Comparison of ENCODE assay signal across 8 cellular contexts in the genomic region with DNA sequence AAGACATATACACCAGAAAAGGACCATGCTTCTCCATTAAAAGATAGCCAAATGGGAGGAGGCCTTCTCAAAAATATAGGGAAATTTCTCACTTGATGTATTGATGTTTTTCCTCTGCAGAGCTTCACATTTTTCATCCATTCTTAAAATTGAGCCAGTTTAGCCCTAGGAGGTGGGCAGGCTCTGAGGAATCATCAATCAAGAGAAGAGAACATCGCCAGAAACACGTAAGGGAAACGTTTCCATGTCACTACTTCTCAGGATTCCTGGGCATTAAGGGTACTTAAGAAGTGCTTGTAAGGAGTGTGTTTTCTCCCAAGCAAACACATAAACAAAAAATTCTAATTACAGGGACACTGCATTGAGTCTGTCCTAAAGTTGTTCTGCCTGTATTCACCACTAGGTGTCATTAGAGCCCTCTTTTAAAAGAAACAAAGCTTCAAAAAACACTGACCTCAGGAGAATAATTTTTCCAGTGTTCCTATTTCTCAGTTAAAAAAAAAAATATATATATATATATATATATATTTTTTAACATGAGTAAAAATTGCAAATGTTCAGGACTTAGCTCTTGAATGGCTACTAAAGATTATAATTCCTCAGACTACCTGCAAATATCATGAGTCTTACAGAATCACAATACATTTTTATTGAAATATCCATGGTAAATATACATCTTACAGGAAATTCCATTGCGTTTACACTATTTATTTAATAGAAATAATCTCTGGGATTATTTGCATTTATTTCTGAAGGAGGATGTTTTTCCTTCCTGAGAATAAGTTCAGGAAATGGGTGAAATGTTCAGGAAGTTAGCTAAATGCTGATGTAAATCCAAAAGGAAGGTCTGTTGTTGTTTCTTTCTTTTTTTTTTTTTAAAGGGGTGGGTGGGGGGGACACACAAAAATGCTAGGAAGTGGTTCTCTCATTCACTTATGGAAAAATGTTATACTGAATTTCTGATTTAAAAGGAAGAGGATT. TPM values are rescaled to one million over a fixed set of nuclear protein-coding genes. Genes with fewer than 3 reads are reported as not detected.
DNase-seq lines count a peak whose midpoint lies in the region; ATAC-seq, FAIRE-seq and TF ChIP-seq lines count a peak whose summit lies in the region.

No MANE protein-coding gene starts in this region.

- TF ChIP-seq CTCF in Peyer's patch (IDR thresholded peaks at IDR 0.05) (peak in 5 of 6 experiments; percentile 70 to 82 (median 78)), nephron progenitor cell (IDR thresholded peaks at IDR 0.05) (peak; percentile 69)

- H3K9me3 ChIP-seq in Peyer's patch (no peaks in the 10 kb centered on the region), endocrine pancreas (ENCODE audit: control insufficient read depth, low read length) (no peaks in the 10 kb centered on the region)

- no peaks in the 10 kb centered on the region for H3K36me3 ChIP-seq in Peyer's patch
- no peaks in the 10 kb centered on the region for H3K36me3 ChIP-seq in endocrine pancreas (ENCODE audit: control insufficient read depth, insufficient read depth, low read length)

- peaks cover 27% of the 10 kb centered on the region for H3K36me3 Mint-ChIP-seq in nephron progenitor cell (ENCODE audit: low read depth)

- peaks cover 82% of the 10 kb centered on the region for H3K4me1 Mint-ChIP-seq in nephron progenitor cell

- H3K27ac ChIP-seq in Peyer's patch: peak overlapping the region in 1 of 4 donors; percentile 38

- H3K9me3 Mint-ChIP-seq in nephron progenitor cell: peaks cover 5% of the 10 kb centered on the region

- ATAC-seq in GM18519 (IDR thresholded peaks at IDR 0.05; ENCODE audit: low FRiP score, unreplicated experiment): peak; percentile 79

- FAIRE-seq in HTR-8/SVneo (lab: Jason Lieb, UNC): no peak

- H3K4me3 Mint-ChIP-seq in nephron progenitor cell: peak overlapping the region; percentile 71

- TF ChIP-seq POLR2A in Peyer's patch (IDR thresholded peaks at IDR 0.05): no peak

- no peak overlapping the region for H3K4me3 ChIP-seq in Peyer's patch
- peak overlapping the region; percentile 38 for H3K4me3 ChIP-seq in endocrine pancreas (ENCODE audit: control insufficient read depth, insufficient read depth, low read length)

- H3K4me1 ChIP-seq in Peyer's patch (peaks cover 0 to 6% (median 0%) of the 10 kb centered on the region in 4 donors), endocrine pancreas (ENCODE audit: control insufficient read depth, insufficient read depth, low read length) (no peaks in the 10 kb centered on the region)

- H3K27me3 ChIP-seq in Peyer's patch (no peaks in the 10 kb centered on the region), endocrine pancreas (ENCODE audit: control insufficient read depth, insufficient read depth, low read length) (no peaks in the 10 kb centered on the region)

- H3K27me3 Mint-ChIP-seq in nephron progenitor cell (ENCODE audit: low read depth, poor library complexity): peaks cover 3% of the 10 kb centered on the region

- no peak overlapping the region for H3K9ac ChIP-seq in endocrine pancreas (ENCODE audit: control insufficient read depth, insufficient read depth, low read length)

- peak overlapping the region; percentile 99 for H3K27ac Mint-ChIP-seq in nephron progenitor cell

- peak; percentile 39 for DNase-seq in AG20443 (ENCODE audit: low spot score)
- DNase-seq in HT-29 (ENCODE audit: low spot score): peak; percentile 78
- DNase-seq in Peyer's patch: no peak
- DNase-seq in nephron progenitor cell: no peak
- no peak for DNase-seq in stimulated activated naive CD4-positive, alpha-beta T cell treated with Interleukin-2 at 50 U/mL for 16 hours (lab: John Stamatoyannopoulos, UW)
- no peak for DNase-seq in HTR-8/SVneo (ENCODE audit: insufficient read length, low spot score)

RNA-seq across cellular contexts. Expression of a gene that starts 16.0 kb away (rescaled TPM):
- 1.1 and 1.6 TPM in 2 replicates for total RNA-seq in HT-29 (2014; rRNA removed; shearing (Covaris generic))
- 10 to 100 TPM in 1 of 4 donors, 1 to 10 TPM in 3; 5.4 to 11.6 (median 8.7) TPM for total RNA-seq in Peyer's patch

Comparison
In these comparisons a context has a peak if more than half of its experiments do, and no peak if none do; other contexts are left out.
1. DNase-seq: peak in AG20443 (single experiment) and HT-29 (single experiment); none in Peyer's patch (0 of 3), nephron progenitor cell (single experiment), stimulated activated naive CD4-positive, alpha-beta T cell treated with Interleukin-2 at 50 U/mL for 16 hours (single experiment) and HTR-8/SVneo (single experiment).